In the genomic region with DNA sequence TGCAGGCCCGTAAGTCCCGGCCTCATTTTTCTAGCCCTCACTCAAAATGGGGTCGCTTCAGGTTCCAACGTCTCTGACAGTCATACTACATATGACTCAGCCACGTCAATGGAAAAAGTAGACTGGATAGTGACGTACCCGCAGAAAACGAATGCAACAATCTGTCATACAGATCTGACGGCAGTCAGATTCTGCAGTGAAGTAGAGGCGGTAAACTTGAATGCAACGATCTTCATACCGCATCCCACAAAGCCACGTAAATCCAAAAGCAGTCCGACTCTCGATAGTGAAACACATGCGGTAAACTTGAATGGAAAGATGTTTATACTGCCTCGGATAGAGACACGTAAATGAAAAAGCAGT, we compare ENCODE assay signal across 8 cellular contexts. TPM values are rescaled to one million over a fixed set of nuclear protein-coding genes. Genes with fewer than 3 reads are reported as not detected.
DNase-seq lines count a peak whose midpoint lies in the region; ATAC-seq and TF ChIP-seq lines count a peak whose summit lies in the region.

No MANE protein-coding gene starts in this region.

- H3K4me2 ChIP-seq in MM.1S (ENCODE audit: low read depth, low read length): peak overlapping the region; percentile 58

- H3K27me3 Mint-ChIP-seq in T-cell: peaks cover 4 to 6% of the 10 kb centered on the region in 2 donors

- H3K36me3 ChIP-seq in BE2C: no peaks in the 10 kb centered on the region
- no peaks in the 10 kb centered on the region for H3K36me3 ChIP-seq in MM.1S (replicated peaks; ENCODE audit: insufficient read depth, low read length)
- H3K36me3 ChIP-seq in ascending aorta: no peaks in the 10 kb centered on the region
- no peaks in the 10 kb centered on the region for H3K36me3 ChIP-seq in iPS-15b (ENCODE audit: control insufficient read depth, insufficient read depth, low read length)
- H3K36me3 ChIP-seq in spleen: no peaks in the 10 kb centered on the region

- POLR2A ChIA-PET in T-cell (lab: Charles Lee): interaction anchor here (0.6 to 3.3 kb wide), 33 partner anchors 9 to 1689 kb away, joined by 3 to 59 read pairs (median 5); a partner anchor contains a TSS

- H4K20me1 ChIP-seq in MM.1S (ENCODE audit: insufficient read depth, low read length): no peaks in the 10 kb centered on the region

- TF ChIP-seq POLR2A in spleen (IDR thresholded peaks at IDR 0.05): peak in 2 of 3 donors; percentile 54 to 91

- H3K4me1 Mint-ChIP-seq in T-cell: peaks cover 20 to 47% (median 39%) of the 10 kb centered on the region in 3 donors

- H3K27ac Mint-ChIP-seq in T-cell: peak overlapping the region; percentile 100

- peak; percentile 22 for ATAC-seq in GM21360 (IDR thresholded peaks at IDR 0.05; ENCODE audit: unreplicated experiment)
- ATAC-seq in T-cell (replicated peaks in 1 of 4): peak; percentile 26 to 55 (median 30)

- H3K9me3 ChIP-seq in BE2C: no peaks in the 10 kb centered on the region
- no peaks in the 10 kb centered on the region for H3K9me3 ChIP-seq in MM.1S (replicated peaks; ENCODE audit: insufficient read depth, low read length)
- H3K9me3 ChIP-seq in ascending aorta: no peaks in the 10 kb centered on the region
- no peaks in the 10 kb centered on the region for H3K9me3 ChIP-seq in iPS-15b (ENCODE audit: control insufficient read depth, insufficient read depth, low read length)
- no peaks in the 10 kb centered on the region for H3K9me3 ChIP-seq in spleen

- H3K4me3 ChIP-seq in BE2C (ENCODE audit: low read depth, low read length) (peak overlapping the region; percentile 75), MM.1S (ENCODE audit: low read length) (peak overlapping the region; percentile 71), ascending aorta (peak overlapping the region; percentile 61 to 63), iPS-15b (ENCODE audit: low read depth, low read length) (peak overlapping the region; percentile 5), spleen (peak overlapping the region in 7 of 8 donors; percentile 40 to 76 (median 50))

- H3K79me2 ChIP-seq in MM.1S (ENCODE audit: low read length): no peaks in the 10 kb centered on the region

- peaks cover 3% of the 10 kb centered on the region for H3K36me3 Mint-ChIP-seq in T-cell

- intact Hi-C loops in ascending aorta (cut with DNase I) (loop anchor here (1.0 to 10.0 kb wide), 3 partner anchors 8 to 544 kb away; a partner anchor contains a TSS), spleen (cut with DNase I; ENCODE audit: low total_unique reads) (no loop called here)

- CTCF ChIA-PET in T-cell (lab: Charles Lee): interaction anchor here (0.5 to 2.3 kb wide), 11 partner anchors 8 to 1788 kb away, joined by 3 to 19 read pairs (median 4); a partner anchor contains a TSS

- peak overlapping the region; percentile 87 for H3K9ac ChIP-seq in MM.1S (ENCODE audit: low read length)
- H3K9ac ChIP-seq in iPS-15b (ENCODE audit: low read depth, low read length): no peak overlapping the region

- H3K4me1 ChIP-seq in BE2C: peaks cover 9% of the 10 kb centered on the region; the same call in 1 of the 2 replicates
- no peaks in the 10 kb centered on the region for H3K4me1 ChIP-seq in MM.1S (ENCODE audit: low read length)
- H3K4me1 ChIP-seq in ascending aorta: peaks cover 0 to 18% of the 10 kb centered on the region in 2 donors
- peaks cover 4% of the 10 kb centered on the region for H3K4me1 ChIP-seq in iPS-15b (ENCODE audit: control insufficient read depth, insufficient read depth, low read length)
- peaks cover 0 to 24% (median 18%) of the 10 kb centered on the region in 6 donors for H3K4me1 ChIP-seq in spleen

- H3K27ac ChIP-seq in MM.1S (ENCODE audit: low read length) (peak overlapping the region; percentile 92), ascending aorta (peak overlapping the region; percentile 77 to 90), spleen (peak overlapping the region in 7 of 8 donors; percentile 89 to 99 (median 95))

- peaks cover 14% of the 10 kb centered on the region for H3F3A ChIP-seq in MM.1S (ENCODE audit: insufficient read depth, low read length)

- H2AFZ ChIP-seq in MM.1S (ENCODE audit: low read length): peak overlapping the region; percentile 8

- peak overlapping the region; percentile 80 to 94 (median 92) for H3K4me3 Mint-ChIP-seq in T-cell

- TF ChIP-seq CTCF in BE2C (IDR thresholded peaks at IDR 0.05; ENCODE audit: low read depth, low read length) (no peak), MM.1S (IDR thresholded peaks at IDR 0.05; ENCODE audit: low read length) (no peak), ascending aorta (IDR thresholded peaks at IDR 0.05) (no peak), spleen (IDR thresholded peaks at IDR 0.05 in 8 of 11, conservative IDR thresholded peaks at IDR 0.05 in 3 of 11) (peak in 1 of 11 experiments; percentile 7)

- H3K9me3 Mint-ChIP-seq in T-cell: no peaks in the 10 kb centered on the region

- H3K9me2 ChIP-seq in MM.1S (replicated peaks; ENCODE audit: insufficient read depth, low read length): no peaks in the 10 kb centered on the region

- DNase-seq in BE2C (peak; percentile 58), MM.1S (peak; percentile 66), T-cell (peak in 32 of 34 experiments; percentile 33 to 91 (median 75)), ascending aorta (ENCODE audit: low spot score in 2 of 2) (peak in 1 of 2 donors; percentile 90), spleen (no peak), ureter (ENCODE audit: low spot score) (no peak)

- no peaks in the 10 kb centered on the region for H3K27me3 ChIP-seq in BE2C
- H3K27me3 ChIP-seq in MM.1S (replicated peaks; ENCODE audit: insufficient read depth, low read length): peaks cover 16% of the 10 kb centered on the region; the same call in 1 of the 2 replicates
- H3K27me3 ChIP-seq in ascending aorta: no peaks in the 10 kb centered on the region
- H3K27me3 ChIP-seq in iPS-15b (ENCODE audit: control insufficient read depth, insufficient read depth, low read length): peaks cover 35% of the 10 kb centered on the region
- H3K27me3 ChIP-seq in spleen (replicated peaks in 1 of 7): no peaks in the 10 kb centered on the region

- 0 to 44% (median 33%) methylated on average over 18 of the region's 18 CpGs for WGBS in spleen, 5 donors

RNA-seq across cellular contexts. Expression of a gene that starts 38.4 kb away (rescaled TPM):
- polyA plus RNA-seq in BE2C (2012; ENCODE audit: insufficient read depth, insufficient read length, low read depth): 78.8 TPM
- total RNA-seq in T-cell (1 to 10 TPM; 1.3 to 2.9 (median 2.4) TPM), ascending aorta (3.3 TPM), spleen (10 to 100 TPM in 6 of 7 donors, 1 to 10 TPM in 1; 9.9 to 30.4 (median 18.6) TPM), ureter (34.3 TPM)
- 1 to 10 TPM; 4.6 to 9.6 (median 7.2) TPM for polyA plus RNA-seq in spleen

Comparison
In these comparisons a context has a peak if more than half of its experiments do, and no peak if none do; other contexts are left out.
1. DNase-seq: peak in BE2C (single experiment), MM.1S (single experiment) and T-cell (32 of 34); none in spleen (single experiment) and ureter (single experiment).
2. H3K4me3 ChIP-seq: peak in every context shown above with its lines; median percentile 75 in BE2C; 71 in MM.1S; 62 in ascending aorta; 50 in spleen; 5 in iPS-15b.
3. Peak in every context shown above with its lines, with median percentiles within 50 percentile points of each other: H3K27ac ChIP-seq.